ENCODE assay signal across 8 cellular contexts in the genomic region with DNA sequence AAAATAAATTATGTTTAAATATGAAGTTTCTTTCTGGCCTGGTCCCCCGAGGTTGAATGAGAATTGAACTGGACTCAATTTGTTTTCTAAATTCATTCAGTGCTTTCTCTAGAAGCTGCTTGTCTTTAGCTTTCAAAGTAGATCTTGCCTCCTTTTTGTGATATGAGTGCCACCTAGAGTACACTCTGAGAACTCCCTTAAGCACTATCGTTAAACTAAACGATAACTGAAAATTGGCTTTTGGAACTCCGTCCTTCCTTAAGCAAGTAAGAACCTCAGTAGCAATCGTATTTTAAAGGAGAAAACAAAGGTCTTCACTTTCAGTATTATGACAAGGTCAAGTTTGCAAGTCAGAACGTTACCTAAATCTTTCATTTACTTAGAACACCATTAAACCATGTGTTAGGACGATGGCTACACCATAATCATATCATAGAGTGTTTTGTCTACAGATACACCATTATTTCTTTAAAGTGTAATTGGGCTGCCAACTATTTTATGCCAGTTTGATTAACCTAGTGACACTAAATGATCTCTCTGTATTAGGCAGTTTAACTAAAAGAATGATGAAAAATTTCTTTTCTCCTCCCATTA.
DNase-seq lines count a peak whose midpoint lies in the region; ATAC-seq and TF ChIP-seq lines count a peak whose summit lies in the region.

No MANE protein-coding gene starts in this region.

- DNase-seq in DMS153 treated with DMSO at 0.1 percent for 48 hours (lab: John Stamatoyannopoulos, UW; ENCODE audit: unreplicated experiment): peak; percentile 35
- DNase-seq in HT-29 (ENCODE audit: low spot score): peak; percentile 44
- peak; percentile 69 for DNase-seq in NCI-H82 (lab: John Stamatoyannopoulos, UW)
- peak; percentile 47 for DNase-seq in brain pericyte (ENCODE audit: low read depth, low spot score)
- peak; percentile 78 for DNase-seq in kidney glomerular epithelial cell (lab: John Stamatoyannopoulos, UW)
- DNase-seq in upper lobe of left lung: no peak
- no peak for DNase-seq in activated CD4-positive, alpha-beta T cell treated with anti-CD3 and anti-CD28 coated beads, Interleukin-2, amount 50 U/mL, for 48 hours

- no peak overlapping the region for H3K27ac ChIP-seq in upper lobe of left lung

- no peak overlapping the region for H3K4me3 ChIP-seq in upper lobe of left lung

- no peaks in the 10 kb centered on the region for H3K4me1 ChIP-seq in upper lobe of left lung

- ATAC-seq in GM19395 (IDR thresholded peaks at IDR 0.05; ENCODE audit: unreplicated experiment): peak; percentile 75
- peak in 1 of 2 donors; percentile 77 for ATAC-seq in upper lobe of left lung (ENCODE audit: low FRiP score in 2 of 2)

- peak; percentile 28 to 72 (median 60) for TF ChIP-seq CTCF in upper lobe of left lung (IDR thresholded peaks at IDR 0.05)

- no peaks in the 10 kb centered on the region for H3K36me3 ChIP-seq in upper lobe of left lung

- no peaks in the 10 kb centered on the region for H3K9me3 ChIP-seq in upper lobe of left lung

- H3K27me3 ChIP-seq in upper lobe of left lung: no peaks in the 10 kb centered on the region

- TF ChIP-seq EP300 in upper lobe of left lung (IDR thresholded peaks at IDR 0.05): no peak

- no peak for TF ChIP-seq POLR2A in upper lobe of left lung (IDR thresholded peaks at IDR 0.05)

- WGBS in upper lobe of left lung, 2 donors: 14% methylated on average over 7 of the region's 7 CpGs

Comparison
In these comparisons a context has a peak if more than half of its experiments do, and no peak if none do; other contexts are left out.
1. DNase-seq: peak in DMS153 treated with DMSO at 0.1 percent for 48 hours (single experiment), HT-29 (single experiment), NCI-H82 (single experiment), brain pericyte (single experiment) and kidney glomerular epithelial cell (single experiment); none in upper lobe of left lung (0 of 2) and activated CD4-positive, alpha-beta T cell treated with anti-CD3 and anti-CD28 coated beads, Interleukin-2, amount 50 U/mL, for 48 hours (0 of 2).